In genomic region chr19:33409906-33410685, GRCh38 we compare ENCODE assay signal across 27 cellular contexts.
"Had no signal": no experiment of that assay in that cellular context is flagged by ENCODE, and none has a peak within 500 bp of the region (broad histone marks: within the 10 kb centered on the region; RNA-seq: fewer than 3 reads in every experiment).

No MANE protein-coding gene starts in this region.

- H3K27ac Mint-ChIP-seq: mesothelial cell of epicardium; naive B cell; neural progenitor cell; stimulated activated naive CD8-positive, alpha-beta T cell treated with anti-CD3 and anti-CD28 coated beads, Interleukin-15, amount 100 ng/mL, for 72 hours had no signal

- DNase-seq: cerebellar nuclear complex; cortex of kidney; effector memory CD8-positive, alpha-beta T cell; left colon; mesenchymal stem cell; naive B cell; nucleus accumbens; ovary; retina; stimulated activated CD4-positive, alpha-beta T cell treated with anti-CD3 and anti-CD28 coated beads, Interleukin-12 subunit alpha, Interleukin-12 subunit beta, amount 100 ng/mL, for 4 hours; stimulated activated CD4-positive, alpha-beta T cell treated with anti-CD3 and anti-CD28 coated beads, Interleukin-1b, Interleukin-23, amount 100 ng/mL, for 48 hours; stimulated activated CD4-positive, alpha-beta T cell treated with anti-CD3 and anti-CD28 coated beads, Interleukin-4, amount 100 ng/mL, for 1 hour; stimulated activated CD8-positive, alpha-beta memory T cell treated with anti-CD3 and anti-CD28 coated beads, Interleukin-4, amount 100 ng/mL, for 48 hours; stimulated activated naive CD4-positive, alpha-beta T cell; stimulated activated naive CD8-positive, alpha-beta T cell treated with anti-CD3 and anti-CD28 coated beads, Interleukin-15, amount 100 ng/mL, for 72 hours; transverse colon; upper lobe of right lung; uterus had no signal

- H3K4me3 Mint-ChIP-seq: effector memory CD8-positive, alpha-beta T cell; mesothelial cell of epicardium; nephron; neural progenitor cell; stimulated activated naive CD8-positive, alpha-beta T cell treated with anti-CD3 and anti-CD28 coated beads, Interleukin-15, amount 100 ng/mL, for 72 hours had no signal

- H3K4me3 ChIP-seq: heart left ventricle, hepatocyte, mucosa of descending colon, neural progenitor cell, ovary, smooth muscle cell, suprapubic skin, transverse colon, upper lobe of right lung, uterus had no signal

- H3K4me1 ChIP-seq: uterus had no signal

- H3K9ac ChIP-seq: neural progenitor cell had no signal

- H3K27me3 Mint-ChIP-seq: effector memory CD8-positive, alpha-beta T cell; naive B cell; stimulated activated naive CD8-positive, alpha-beta T cell treated with anti-CD3 and anti-CD28 coated beads, Interleukin-15, amount 100 ng/mL, for 72 hours had no signal

- H3K27me3 ChIP-seq: heart left ventricle, hepatocyte, neural progenitor cell, ovary, suprapubic skin, transverse colon, upper lobe of right lung, uterus had no signal

- H3K9me3 Mint-ChIP-seq: effector memory CD8-positive, alpha-beta T cell; mesothelial cell of epicardium; naive B cell; nephron; neural progenitor cell; stimulated activated naive CD8-positive, alpha-beta T cell treated with anti-CD3 and anti-CD28 coated beads, Interleukin-15, amount 100 ng/mL, for 72 hours had no signal

- H2AFZ ChIP-seq: hepatocyte, neural progenitor cell had no signal

- H3K4me1 Mint-ChIP-seq: mesothelial cell of epicardium; stimulated activated naive CD8-positive, alpha-beta T cell treated with anti-CD3 and anti-CD28 coated beads, Interleukin-15, amount 100 ng/mL, for 72 hours had no signal

- ATAC-seq: effector memory CD8-positive, alpha-beta T cell; heart left ventricle; left colon; mucosa of descending colon; sciatic nerve; stimulated activated naive CD8-positive, alpha-beta T cell treated with anti-CD3 and anti-CD28 coated beads, Interleukin-15, amount 100 ng/mL, for 72 hours; upper lobe of right lung had no signal

- H3K4me2 ChIP-seq: hepatocyte, neural progenitor cell, smooth muscle cell had no signal

- H3K9me3 ChIP-seq: heart left ventricle, mucosa of descending colon, ovary, suprapubic skin, transverse colon, upper lobe of right lung, uterus had no signal

- H3K36me3 Mint-ChIP-seq: naive B cell, neural progenitor cell had no signal

- H3K36me3 ChIP-seq: neural progenitor cell, ovary, transverse colon, uterus had no signal

- H3K27ac ChIP-seq: heart left ventricle, hepatocyte, neural progenitor cell, ovary, suprapubic skin, transverse colon, upper lobe of right lung, uterus had no signal
